ENCODE assay signal across 21 cellular contexts in the genomic region with DNA sequence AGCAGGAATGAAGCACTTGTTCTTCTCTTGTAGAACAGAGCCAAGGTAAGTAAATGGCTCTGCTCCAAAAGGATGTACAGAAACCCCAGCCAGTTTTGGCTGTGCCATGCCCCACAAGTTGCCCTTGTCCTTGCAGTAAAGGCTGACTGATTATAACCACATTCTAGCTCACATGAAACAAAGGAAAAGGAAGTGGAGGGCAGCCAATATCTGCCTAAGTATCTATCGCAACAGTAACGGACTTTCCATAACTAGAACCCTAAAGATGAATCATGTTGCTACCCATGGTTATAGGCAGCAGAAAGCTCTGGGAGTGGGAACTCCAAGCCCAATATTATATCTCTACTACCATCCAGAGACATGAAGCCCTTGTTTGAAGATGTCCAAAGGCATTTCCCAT.
"Had no signal": no experiment of that assay in that cellular context is flagged by ENCODE, and none has a peak within 500 bp of the region (broad histone marks: within the 10 kb centered on the region; RNA-seq: fewer than 3 reads in every experiment).

No MANE protein-coding gene starts in this region.

- H3K36me3 Mint-ChIP-seq: memory B cell; natural killer cell treated with Interleukin-12 subunit alpha and Interleukin-12 subunit beta and Interleukin-15 and Interleukin-18, amount 100 ng/mL, for 72 hours had no signal

- H3K36me3 ChIP-seq: brain microvascular endothelial cell, heart right ventricle had no signal

- H3K4me3 Mint-ChIP-seq: activated CD8-positive, alpha-beta T cell treated with anti-CD3 and anti-CD28 coated beads, Interleukin-2, amount 10 ng/mL, durations not matched to agents 7 days and 5 days; activated T-helper 1 cell treated with anti-CD3 and anti-CD28 coated beads, Interleukin-12 subunit alpha, Interleukin-12 subunit beta, Interleukin-2, Interleukin-4 antibody, amounts not matched to agents 30 ng/mL and 10 ng/mL and 1 ng/mL, durations not matched to agents 14 hours and 24 hours and 36 hours; dendritic cell treated with granulocyte-macrophage colony-stimulating factor and Interleukin-4, amounts not matched to agents 40 ng/mL and 50 ng/mL, for 4 days; memory B cell; natural killer cell treated with Interleukin-12 subunit alpha and Interleukin-12 subunit beta and Interleukin-15 and Interleukin-18, amount 100 ng/mL, for 72 hours had no signal

- ATAC-seq: activated CD8-positive, alpha-beta T cell treated with anti-CD3 and anti-CD28 coated beads, Interleukin-2, amount 10 ng/mL, durations not matched to agents 7 days and 5 days; heart right ventricle; left cardiac atrium; natural killer cell treated with Interleukin-12 subunit alpha and Interleukin-12 subunit beta and Interleukin-15 and Interleukin-18, amount 100 ng/mL, for 72 hours had no signal

- H3K27me3 Mint-ChIP-seq: dendritic cell treated with granulocyte-macrophage colony-stimulating factor and Interleukin-4, amounts not matched to agents 40 ng/mL and 50 ng/mL, for 4 days; progenitor cell of endocrine pancreas had no signal

- H3K4me3 ChIP-seq: heart right ventricle, testis had no signal

- H3K27ac Mint-ChIP-seq: activated CD8-positive, alpha-beta T cell treated with anti-CD3 and anti-CD28 coated beads, Interleukin-2, amount 10 ng/mL, durations not matched to agents 7 days and 5 days; activated T-helper 1 cell treated with anti-CD3 and anti-CD28 coated beads, Interleukin-12 subunit alpha, Interleukin-12 subunit beta, Interleukin-2, Interleukin-4 antibody, amounts not matched to agents 30 ng/mL and 10 ng/mL and 1 ng/mL, durations not matched to agents 14 hours and 24 hours and 36 hours; dendritic cell treated with granulocyte-macrophage colony-stimulating factor and Interleukin-4, amounts not matched to agents 40 ng/mL and 50 ng/mL, for 4 days; memory B cell; natural killer cell treated with Interleukin-12 subunit alpha and Interleukin-12 subunit beta and Interleukin-15 and Interleukin-18, amount 100 ng/mL, for 72 hours; progenitor cell of endocrine pancreas had no signal

- H3K4me1 Mint-ChIP-seq: memory B cell had no signal

- H3K9me3 Mint-ChIP-seq: activated T-helper 1 cell treated with anti-CD3 and anti-CD28 coated beads, Interleukin-12 subunit alpha, Interleukin-12 subunit beta, Interleukin-2, Interleukin-4 antibody, amounts not matched to agents 30 ng/mL and 10 ng/mL and 1 ng/mL, durations not matched to agents 14 hours and 24 hours and 36 hours; dendritic cell treated with granulocyte-macrophage colony-stimulating factor and Interleukin-4, amounts not matched to agents 40 ng/mL and 50 ng/mL, for 4 days; memory B cell; natural killer cell treated with Interleukin-12 subunit alpha and Interleukin-12 subunit beta and Interleukin-15 and Interleukin-18, amount 100 ng/mL, for 72 hours had no signal

- DNase-seq: activated CD4-positive, alpha-beta T cell treated with anti-CD3 and anti-CD28 coated beads for 1 hour; activated CD4-positive, alpha-beta T cell treated with anti-CD3 and anti-CD28 coated beads, Interleukin-2, amount 50 U/mL, for 1 hour; activated CD8-positive, alpha-beta T cell treated with anti-CD3 and anti-CD28 coated beads, Interleukin-2, amount 10 ng/mL, durations not matched to agents 7 days and 5 days; activated gamma-delta T cell; activated naive CD4-positive, alpha-beta T cell treated with anti-CD3 and anti-CD28 coated beads, Interleukin-2, amount 50 U/mL, for 16 hours; aorta; brain microvascular endothelial cell; caudate nucleus; effector CD4-positive, alpha-beta T cell; heart right ventricle; islet precursor cell; left cardiac atrium; stimulated activated CD4-positive, alpha-beta T cell treated with anti-CD3 and anti-CD28 coated beads, Interleukin-2, amount 100 ng/mL, for 48 hours; stimulated activated CD8-positive, alpha-beta memory T cell treated with anti-CD3 and anti-CD28 coated beads, Interleukin-4, amount 100 ng/mL, for 48 hours; stimulated activated naive CD4-positive, alpha-beta T cell; testis had no signal

- H3K27me3 ChIP-seq: brain microvascular endothelial cell, heart right ventricle, testis had no signal
